1 cellular context compared by ENCODE assay signal in the genomic region with DNA sequence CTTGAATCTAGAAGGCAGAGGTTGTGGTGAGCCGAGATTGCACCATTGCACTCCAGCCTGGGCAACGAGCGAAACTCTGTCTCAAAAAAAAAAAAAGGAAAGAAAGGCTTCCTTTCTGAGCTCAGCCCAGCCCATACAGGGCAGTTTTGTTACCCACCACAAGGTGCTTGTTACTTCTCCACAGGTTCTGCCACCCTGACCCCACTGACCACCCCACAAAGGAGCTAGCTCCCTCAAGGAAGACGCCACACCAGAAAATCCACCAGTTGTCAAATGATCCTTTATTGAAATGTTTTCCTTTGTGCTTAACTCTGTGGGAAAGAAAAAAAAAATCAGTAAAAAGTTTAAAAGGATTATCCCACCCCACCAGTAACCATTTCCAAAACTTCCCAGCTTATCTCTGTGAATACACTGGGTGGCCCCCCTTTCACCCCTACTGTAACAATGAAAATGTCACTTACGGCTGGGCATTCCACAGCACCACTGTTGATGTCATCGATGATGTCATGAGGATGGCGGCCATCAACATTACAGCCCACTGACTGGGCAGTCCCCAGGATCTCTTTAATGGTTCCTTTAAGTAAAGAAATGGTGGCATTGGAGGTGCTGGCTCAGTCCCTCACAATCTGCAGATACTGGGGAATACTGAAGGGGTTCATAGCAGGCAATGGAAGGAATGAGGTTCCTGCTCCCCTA.
TF ChIP-seq lines count a peak whose summit lies in the region.

No MANE protein-coding gene starts in this region.

TF ChIP-seq in SK-N-SH treated with all-trans-retinoic acid at 6 μM for 48 hours, 23 proteins besides CTCF, POLR2A, EP300 and RAD21 (continued from another document):
- TF ChIP-seq, protein P1, sequence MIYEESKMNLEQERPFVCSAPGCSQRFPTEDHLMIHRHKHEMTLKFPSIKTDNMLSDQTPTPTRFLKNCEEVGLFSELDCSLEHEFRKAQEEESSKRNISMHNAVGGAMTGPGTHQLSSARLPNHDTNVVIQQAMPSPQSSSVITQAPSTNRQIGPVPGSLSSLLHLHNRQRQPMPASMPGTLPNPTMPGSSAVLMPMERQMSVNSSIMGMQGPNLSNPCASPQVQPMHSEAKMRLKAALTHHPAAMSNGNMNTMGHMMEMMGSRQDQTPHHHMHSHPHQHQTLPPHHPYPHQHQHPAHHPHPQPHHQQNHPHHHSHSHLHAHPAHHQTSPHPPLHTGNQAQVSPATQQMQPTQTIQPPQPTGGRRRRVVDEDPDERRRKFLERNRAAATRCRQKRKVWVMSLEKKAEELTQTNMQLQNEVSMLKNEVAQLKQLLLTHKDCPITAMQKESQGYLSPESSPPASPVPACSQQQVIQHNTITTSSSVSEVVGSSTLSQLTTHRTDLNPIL (CRISPR knock-in tag; IDR thresholded peaks at IDR 0.05; ENCODE audit: low read depth): no peak
- TF ChIP-seq ESRRG (CRISPR knock-in tag; IDR thresholded peaks at IDR 0.05) (no peak), PPARA (CRISPR knock-in tag; IDR thresholded peaks at IDR 0.05; ENCODE audit: borderline replicate concordance) (no peak), SNAI2 (CRISPR knock-in tag; IDR thresholded peaks at IDR 0.05) (no peak), ARNTL (CRISPR knock-in tag; IDR thresholded peaks at IDR 0.05; ENCODE audit: borderline replicate concordance, low read depth) (no peak), ZNF565 (CRISPR knock-in tag; conservative IDR thresholded peaks at IDR 0.05; ENCODE audit: low read depth) (no peak), RARB (CRISPR knock-in tag; IDR thresholded peaks at IDR 0.05) (no peak), CSDC2 (CRISPR knock-in tag; IDR thresholded peaks at IDR 0.05) (no peak)
- TF ChIP-seq, protein P2, sequence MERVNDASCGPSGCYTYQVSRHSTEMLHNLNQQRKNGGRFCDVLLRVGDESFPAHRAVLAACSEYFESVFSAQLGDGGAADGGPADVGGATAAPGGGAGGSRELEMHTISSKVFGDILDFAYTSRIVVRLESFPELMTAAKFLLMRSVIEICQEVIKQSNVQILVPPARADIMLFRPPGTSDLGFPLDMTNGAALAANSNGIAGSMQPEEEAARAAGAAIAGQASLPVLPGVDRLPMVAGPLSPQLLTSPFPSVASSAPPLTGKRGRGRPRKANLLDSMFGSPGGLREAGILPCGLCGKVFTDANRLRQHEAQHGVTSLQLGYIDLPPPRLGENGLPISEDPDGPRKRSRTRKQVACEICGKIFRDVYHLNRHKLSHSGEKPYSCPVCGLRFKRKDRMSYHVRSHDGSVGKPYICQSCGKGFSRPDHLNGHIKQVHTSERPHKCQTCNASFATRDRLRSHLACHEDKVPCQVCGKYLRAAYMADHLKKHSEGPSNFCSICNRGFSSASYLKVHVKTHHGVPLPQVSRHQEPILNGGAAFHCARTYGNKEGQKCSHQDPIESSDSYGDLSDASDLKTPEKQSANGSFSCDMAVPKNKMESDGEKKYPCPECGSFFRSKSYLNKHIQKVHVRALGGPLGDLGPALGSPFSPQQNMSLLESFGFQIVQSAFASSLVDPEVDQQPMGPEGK (CRISPR knock-in tag; IDR thresholded peaks at IDR 0.05; ENCODE audit: borderline replicate concordance): no peak
